ENCODE assay signal across 1 cellular context in the genomic region with DNA sequence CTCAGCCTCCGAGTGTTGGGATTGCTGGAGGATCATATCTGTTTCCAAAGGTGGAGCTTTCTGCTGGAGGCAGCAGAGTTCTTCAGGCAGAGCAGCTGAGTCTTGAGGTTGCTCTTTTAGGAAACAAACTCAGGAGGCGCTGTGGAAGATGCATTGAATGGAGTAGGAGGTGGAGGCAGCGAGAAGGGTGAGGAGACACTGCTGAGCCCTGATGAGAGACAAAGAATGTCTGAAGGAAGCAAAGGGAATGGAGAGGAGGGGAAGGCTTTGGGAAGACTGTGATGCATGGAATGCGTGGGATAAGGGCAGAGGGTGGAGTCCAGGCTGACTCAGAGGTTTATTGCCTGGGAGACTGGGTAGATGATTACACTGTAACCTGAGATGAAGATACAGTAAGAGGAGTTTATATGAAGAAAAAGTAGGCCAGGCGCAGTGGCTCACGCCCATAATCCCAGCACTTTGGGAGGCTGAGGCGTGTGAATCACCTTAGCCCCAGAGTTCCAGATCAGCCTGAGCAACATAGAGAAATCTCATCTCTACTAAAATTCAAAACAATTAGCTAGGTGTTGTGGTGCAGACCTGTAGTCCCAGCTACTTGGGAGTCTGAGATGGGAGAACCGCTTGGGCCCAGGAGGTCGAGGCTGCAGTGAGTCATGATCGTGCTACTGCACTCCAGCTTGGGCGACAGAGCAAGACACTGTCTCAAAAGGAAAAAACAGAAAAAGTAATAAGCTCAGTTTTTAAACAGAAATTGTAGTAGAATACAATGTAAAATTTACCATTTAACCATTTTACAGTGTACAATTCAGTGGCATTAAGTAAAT.
TF ChIP-seq lines count a peak whose summit lies in the region.

No MANE protein-coding gene starts in this region.

TF ChIP-seq in A549, 52 proteins besides CTCF, POLR2A, EP300 and RAD21 (continued from another document):
- TF ChIP-seq MAZ (IDR thresholded peaks at IDR 0.05; ENCODE audit: borderline replicate concordance, low read depth, low read length) (no peak), CHD2 (IDR thresholded peaks at IDR 0.05; ENCODE audit: low read length, partially characterized antibody) (no peak), RFX5 (IDR thresholded peaks at IDR 0.05) (no peak), SMC3 (IDR thresholded peaks at IDR 0.05) (peak; percentile 40; the same call in 2 of the 3 replicates), ZSCAN20 (CRISPR knock-in tag; IDR thresholded peaks at IDR 0.05) (no peak), JUN (IDR thresholded peaks at IDR 0.05) (peak; percentile 86 to 87), CEBPB (IDR thresholded peaks at IDR 0.05) (peak in 1 of 2 experiments; percentile 39; a peak in 1 of 4 replicates), TFCP2L1 (CRISPR knock-in tag; IDR thresholded peaks at IDR 0.05) (no peak), MYC (IDR thresholded peaks at IDR 0.05; ENCODE audit: borderline replicate concordance, low read length) (no peak), MAFK (IDR thresholded peaks at IDR 0.05; ENCODE audit: partially characterized antibody) (peak; percentile 61), CBX8 (IDR thresholded peaks at IDR 0.05) (no peak), FOSL2 (IDR thresholded peaks at IDR 0.05) (peak; percentile 51), FOSL2 (CRISPR knock-in tag; IDR thresholded peaks at IDR 0.05) (peak; percentile 90), NFE2L2 (conservative IDR thresholded peaks at IDR 0.05; ENCODE audit: low read length) (no peak)
- TF ChIP-seq, protein P1, sequence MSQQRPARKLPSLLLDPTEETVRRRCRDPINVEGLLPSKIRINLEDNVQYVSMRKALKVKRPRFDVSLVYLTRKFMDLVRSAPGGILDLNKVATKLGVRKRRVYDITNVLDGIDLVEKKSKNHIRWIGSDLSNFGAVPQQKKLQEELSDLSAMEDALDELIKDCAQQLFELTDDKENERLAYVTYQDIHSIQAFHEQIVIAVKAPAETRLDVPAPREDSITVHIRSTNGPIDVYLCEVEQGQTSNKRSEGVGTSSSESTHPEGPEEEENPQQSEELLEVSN (IDR thresholded peaks at IDR 0.05; ENCODE audit: borderline replicate concordance, low read depth), result no peak
- TF ChIP-seq, protein P2, sequence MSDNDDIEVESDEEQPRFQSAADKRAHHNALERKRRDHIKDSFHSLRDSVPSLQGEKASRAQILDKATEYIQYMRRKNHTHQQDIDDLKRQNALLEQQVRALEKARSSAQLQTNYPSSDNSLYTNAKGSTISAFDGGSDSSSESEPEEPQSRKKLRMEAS (IDR thresholded peaks at IDR 0.05), result peak; percentile 74
- TF ChIP-seq, protein P3, sequence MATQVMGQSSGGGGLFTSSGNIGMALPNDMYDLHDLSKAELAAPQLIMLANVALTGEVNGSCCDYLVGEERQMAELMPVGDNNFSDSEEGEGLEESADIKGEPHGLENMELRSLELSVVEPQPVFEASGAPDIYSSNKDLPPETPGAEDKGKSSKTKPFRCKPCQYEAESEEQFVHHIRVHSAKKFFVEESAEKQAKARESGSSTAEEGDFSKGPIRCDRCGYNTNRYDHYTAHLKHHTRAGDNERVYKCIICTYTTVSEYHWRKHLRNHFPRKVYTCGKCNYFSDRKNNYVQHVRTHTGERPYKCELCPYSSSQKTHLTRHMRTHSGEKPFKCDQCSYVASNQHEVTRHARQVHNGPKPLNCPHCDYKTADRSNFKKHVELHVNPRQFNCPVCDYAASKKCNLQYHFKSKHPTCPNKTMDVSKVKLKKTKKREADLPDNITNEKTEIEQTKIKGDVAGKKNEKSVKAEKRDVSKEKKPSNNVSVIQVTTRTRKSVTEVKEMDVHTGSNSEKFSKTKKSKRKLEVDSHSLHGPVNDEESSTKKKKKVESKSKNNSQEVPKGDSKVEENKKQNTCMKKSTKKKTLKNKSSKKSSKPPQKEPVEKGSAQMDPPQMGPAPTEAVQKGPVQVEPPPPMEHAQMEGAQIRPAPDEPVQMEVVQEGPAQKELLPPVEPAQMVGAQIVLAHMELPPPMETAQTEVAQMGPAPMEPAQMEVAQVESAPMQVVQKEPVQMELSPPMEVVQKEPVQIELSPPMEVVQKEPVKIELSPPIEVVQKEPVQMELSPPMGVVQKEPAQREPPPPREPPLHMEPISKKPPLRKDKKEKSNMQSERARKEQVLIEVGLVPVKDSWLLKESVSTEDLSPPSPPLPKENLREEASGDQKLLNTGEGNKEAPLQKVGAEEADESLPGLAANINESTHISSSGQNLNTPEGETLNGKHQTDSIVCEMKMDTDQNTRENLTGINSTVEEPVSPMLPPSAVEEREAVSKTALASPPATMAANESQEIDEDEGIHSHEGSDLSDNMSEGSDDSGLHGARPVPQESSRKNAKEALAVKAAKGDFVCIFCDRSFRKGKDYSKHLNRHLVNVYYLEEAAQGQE (IDR thresholded peaks at IDR 0.05), result no peak
TF ChIP-seq in A549: peak in this region for 11.
